ENCODE assay signal across 27 cellular contexts in the genomic region with DNA sequence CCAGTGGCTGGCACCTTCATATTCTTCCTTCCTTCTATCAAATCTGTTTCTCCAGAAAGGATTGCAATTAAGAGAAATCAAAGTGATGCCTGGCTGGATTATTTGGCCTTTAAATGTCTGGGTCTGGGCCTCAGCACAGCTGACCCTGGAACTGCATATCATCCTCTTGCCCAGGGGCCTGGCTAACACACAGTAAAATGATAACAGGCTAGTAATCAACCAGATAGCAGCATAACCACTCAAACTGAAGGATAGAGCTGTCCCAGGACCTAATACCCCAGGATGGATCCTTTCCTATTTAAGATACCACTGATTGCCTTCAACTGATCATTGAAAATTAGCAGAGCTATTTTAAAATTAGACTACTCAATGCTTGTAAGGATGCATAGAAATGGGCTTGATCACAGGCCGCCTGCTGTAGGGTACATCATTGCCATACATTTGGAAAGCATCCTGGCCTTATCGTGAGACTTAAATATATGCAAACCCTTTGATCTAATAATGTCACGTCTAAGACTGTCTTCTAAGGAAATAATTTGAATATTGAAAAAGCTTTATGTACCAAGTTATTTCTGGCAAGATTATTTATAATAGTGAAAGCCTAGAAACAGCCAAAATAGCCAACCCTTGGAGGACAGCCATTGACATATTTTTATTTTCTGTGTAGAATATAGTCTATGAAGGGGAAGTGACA.
"Had no signal": no experiment of that assay in that cellular context is flagged by ENCODE, and none has a peak within 500 bp of the region (broad histone marks: within the 10 kb centered on the region; RNA-seq: fewer than 3 reads in every experiment).

No MANE protein-coding gene starts in this region.

- H3K9me3 ChIP-seq: ascending aorta, breast epithelium, colonic mucosa, esophagus squamous epithelium, gastroesophageal sphincter had no signal

- H3K4me3 ChIP-seq: ascending aorta, breast epithelium, cardiac muscle cell, colonic mucosa, esophagus squamous epithelium, gastroesophageal sphincter had no signal

- FAIRE-seq: endometrium, endothelial cell of umbilical vein had no signal

- H3K27ac ChIP-seq: ascending aorta, breast epithelium, cardiac muscle cell, colonic mucosa, epithelial cell of prostate, esophagus squamous epithelium, gastroesophageal sphincter had no signal

- H3K27me3 ChIP-seq: ascending aorta, breast epithelium, cardiac muscle cell, colonic mucosa, esophagus squamous epithelium, gastroesophageal sphincter had no signal

- DNase-seq: activated CD4-positive, alpha-beta memory T cell treated with anti-CD3 and anti-CD28 coated beads for 36 hours; activated CD4-positive, alpha-beta T cell treated with anti-CD3 and anti-CD28 coated beads for 36 hours; activated CD4-positive, alpha-beta T cell treated with anti-CD3 and anti-CD28 coated beads, Interleukin-2, amount 10 ng/mL, durations not matched to agents 24 days and 14 days; activated CD4-positive, CD25-positive, alpha-beta regulatory T cell; activated CD4-positive, CD25-positive, alpha-beta regulatory T cell treated with anti-CD3 and anti-CD28 coated beads, Interleukin-2, amount 50 U/mL, for 72 hours; activated CD8-positive, alpha-beta memory T cell treated with anti-CD3 and anti-CD28 coated beads, Interleukin-2, amount 10 ng/mL, durations not matched to agents 7 days and 5 days; activated CD8-positive, alpha-beta memory T cell treated with anti-CD3 and anti-CD28 coated beads, Interleukin-2, amount 50 U/mL, for 4 hours; activated CD8-positive, alpha-beta T cell treated with anti-CD3 and anti-CD28 coated beads, Interleukin-2, amount 10 ng/mL, durations not matched to agents 7 days and 5 days; activated naive CD4-positive, alpha-beta T cell treated with anti-CD3 and anti-CD28 coated beads for 36 hours; activated naive CD8-positive, alpha-beta T cell treated with anti-CD3 and anti-CD28 coated beads for 36 hours; activated naive CD8-positive, alpha-beta T cell treated with anti-CD3 and anti-CD28 coated beads, Interleukin-2, amount 50 U/mL, for 24 hours; activated T-cell treated with anti-CD3 and anti-CD28 coated beads, Interleukin-2, amount 50 U/mL, for 1 hour; activated T-cell treated with anti-CD3 and anti-CD28 coated beads, Interleukin-2, amount 50 U/mL, for 48 hours; central memory CD4-positive, alpha-beta T cell; cerebellar nuclear complex; colonic mucosa; effector CD8-positive, alpha-beta T cell; esophagus squamous epithelium; foreskin melanocyte; T-helper 2 cell had no signal

- ATAC-seq: activated CD4-positive, alpha-beta T cell treated with anti-CD3 and anti-CD28 coated beads for 36 hours; activated CD8-positive, alpha-beta memory T cell treated with anti-CD3 and anti-CD28 coated beads, Interleukin-2, amount 10 ng/mL, durations not matched to agents 7 days and 5 days; activated CD8-positive, alpha-beta T cell treated with anti-CD3 and anti-CD28 coated beads, Interleukin-2, amount 10 ng/mL, durations not matched to agents 7 days and 5 days; activated naive CD8-positive, alpha-beta T cell treated with anti-CD3 and anti-CD28 coated beads, Interleukin-2, amount 50 U/mL, for 24 hours; gastroesophageal sphincter had no signal

- H3K4me1 ChIP-seq: ascending aorta, breast epithelium, colonic mucosa, esophagus squamous epithelium had no signal

- H3K36me3 ChIP-seq: ascending aorta, breast epithelium, cardiac muscle cell, colonic mucosa, esophagus squamous epithelium, gastroesophageal sphincter had no signal
